Comparison of ENCODE assay signal across 13 cellular contexts in genomic region chr3:67608034-67608433, GRCh38. TPM values are rescaled to one million over a fixed set of nuclear protein-coding genes. Genes with fewer than 3 reads are reported as not detected.
DNase-seq lines count a peak whose midpoint lies in the region; ATAC-seq and TF ChIP-seq lines count a peak whose summit lies in the region.
"Had no signal": no experiment of that assay in that cellular context is flagged by ENCODE, and none has a peak within 500 bp of the region (broad histone marks: within the 10 kb centered on the region; RNA-seq: fewer than 3 reads in every experiment).

No MANE protein-coding gene starts in this region.

- H3K27me3 Mint-ChIP-seq in activated CD4-positive, alpha-beta T cell treated with anti-CD3 and anti-CD28 coated beads for 36 hours, result no peaks in the 10 kb centered on the region
- H3K27me3 Mint-ChIP-seq in activated naive CD8-positive, alpha-beta T cell treated with anti-CD3 and anti-CD28 coated beads, Interleukin-2, amount 50 U/mL, for 24 hours, result no peaks in the 10 kb centered on the region
- no peaks in the 10 kb centered on the region for H3K27me3 Mint-ChIP-seq in activated naive CD8-positive, alpha-beta T cell treated with anti-CD3 and anti-CD28 coated beads for 36 hours
- no peaks in the 10 kb centered on the region for H3K27me3 Mint-ChIP-seq in stimulated activated naive CD8-positive, alpha-beta T cell treated with anti-CD3 and anti-CD28 coated beads, Interleukin-15, amount 100 ng/mL, for 72 hours

- CTCF ChIA-PET in activated CD4-positive, alpha-beta T cell treated with anti-CD3 and anti-CD28 coated beads for 36 hours (lab: Charles Lee), result interaction anchor here (1.3 kb wide), 1 partner anchor 10 kb away, joined by 3 read pairs; no protein-coding TSS in a partner anchor

- H3K36me3 Mint-ChIP-seq in activated CD4-positive, alpha-beta T cell treated with anti-CD3 and anti-CD28 coated beads for 36 hours (ENCODE audit: low read depth), result peaks cover 62% of the 10 kb centered on the region
- peaks cover 75% of the 10 kb centered on the region for H3K36me3 Mint-ChIP-seq in activated naive CD8-positive, alpha-beta T cell treated with anti-CD3 and anti-CD28 coated beads, Interleukin-2, amount 50 U/mL, for 24 hours (ENCODE audit: low read depth)
- peaks cover 78% of the 10 kb centered on the region for H3K36me3 Mint-ChIP-seq in activated naive CD8-positive, alpha-beta T cell treated with anti-CD3 and anti-CD28 coated beads for 36 hours

- no peak overlapping the region for H3K4me3 Mint-ChIP-seq in activated CD4-positive, alpha-beta T cell treated with anti-CD3 and anti-CD28 coated beads for 36 hours
- no peak overlapping the region for H3K4me3 Mint-ChIP-seq in activated naive CD8-positive, alpha-beta T cell treated with anti-CD3 and anti-CD28 coated beads, Interleukin-2, amount 50 U/mL, for 24 hours
- no peak overlapping the region for H3K4me3 Mint-ChIP-seq in activated naive CD8-positive, alpha-beta T cell treated with anti-CD3 and anti-CD28 coated beads for 36 hours
- H3K4me3 Mint-ChIP-seq in stimulated activated naive CD8-positive, alpha-beta T cell treated with anti-CD3 and anti-CD28 coated beads, Interleukin-15, amount 100 ng/mL, for 72 hours, result no peak overlapping the region

- no peak for DNase-seq in activated CD4-positive, alpha-beta T cell treated with anti-CD3 and anti-CD28 coated beads for 36 hours
- DNase-seq in activated CD4-positive, alpha-beta T cell treated with anti-CD3 and anti-CD28 coated beads for 48 hours, result no peak
- DNase-seq in activated naive CD8-positive, alpha-beta T cell treated with anti-CD3 and anti-CD28 coated beads, Interleukin-2, amount 50 U/mL, for 24 hours, result no peak
- DNase-seq in activated naive CD8-positive, alpha-beta T cell treated with anti-CD3 and anti-CD28 coated beads for 36 hours, result no peak
- DNase-seq in fibroblast of mammary gland (ENCODE audit: low read depth) (peak; percentile 8), NCI-H2029 (lab: John Stamatoyannopoulos, UW) (no peak)
- DNase-seq in stimulated activated naive CD8-positive, alpha-beta T cell treated with anti-CD3 and anti-CD28 coated beads, Interleukin-15, amount 100 ng/mL, for 72 hours, result no peak
- DNase-seq: AML-193, Caco-2, IMR-90 had no signal

- POLR2A ChIA-PET in activated CD4-positive, alpha-beta T cell treated with anti-CD3 and anti-CD28 coated beads for 36 hours (lab: Charles Lee), result no interaction called here

- H3K4me1 Mint-ChIP-seq in activated CD4-positive, alpha-beta T cell treated with anti-CD3 and anti-CD28 coated beads for 36 hours, result peaks cover 44% of the 10 kb centered on the region
- peaks cover 61% of the 10 kb centered on the region for H3K4me1 Mint-ChIP-seq in activated naive CD8-positive, alpha-beta T cell treated with anti-CD3 and anti-CD28 coated beads, Interleukin-2, amount 50 U/mL, for 24 hours
- H3K4me1 Mint-ChIP-seq in activated naive CD8-positive, alpha-beta T cell treated with anti-CD3 and anti-CD28 coated beads for 36 hours, result peaks cover 29% of the 10 kb centered on the region
- peaks cover 48% of the 10 kb centered on the region for H3K4me1 Mint-ChIP-seq in stimulated activated naive CD8-positive, alpha-beta T cell treated with anti-CD3 and anti-CD28 coated beads, Interleukin-15, amount 100 ng/mL, for 72 hours

- peaks cover 3% of the 10 kb centered on the region for H3K9me3 Mint-ChIP-seq in activated CD4-positive, alpha-beta T cell treated with anti-CD3 and anti-CD28 coated beads for 36 hours (ENCODE audit: low read depth)
- peaks cover 4% of the 10 kb centered on the region for H3K9me3 Mint-ChIP-seq in activated naive CD8-positive, alpha-beta T cell treated with anti-CD3 and anti-CD28 coated beads, Interleukin-2, amount 50 U/mL, for 24 hours
- H3K9me3 Mint-ChIP-seq in activated naive CD8-positive, alpha-beta T cell treated with anti-CD3 and anti-CD28 coated beads for 36 hours, result peaks cover 8% of the 10 kb centered on the region
- H3K9me3 Mint-ChIP-seq in stimulated activated naive CD8-positive, alpha-beta T cell treated with anti-CD3 and anti-CD28 coated beads, Interleukin-15, amount 100 ng/mL, for 72 hours, result peaks cover 0 to 7% of the 10 kb centered on the region in 2 donors

- ATAC-seq in activated CD4-positive, alpha-beta T cell treated with anti-CD3 and anti-CD28 coated beads for 36 hours, result peak; percentile 49
- ATAC-seq in activated naive CD8-positive, alpha-beta T cell treated with anti-CD3 and anti-CD28 coated beads, Interleukin-2, amount 50 U/mL, for 24 hours, result peak; percentile 48
- ATAC-seq in stimulated activated naive CD8-positive, alpha-beta T cell treated with anti-CD3 and anti-CD28 coated beads, Interleukin-15, amount 100 ng/mL, for 72 hours, result peak; percentile 73
- no peak for ATAC-seq in HG02938 (IDR thresholded peaks at IDR 0.05; ENCODE audit: unreplicated experiment)
- ATAC-seq: A549 had no signal

- intact Hi-C loops in activated CD4-positive, alpha-beta T cell treated with anti-CD3 and anti-CD28 coated beads for 36 hours (cut with DNase I, micrococcal nuclease), result no loop called here

- no peak for TF ChIP-seq CTCF in fibroblast of mammary gland (conservative IDR thresholded peaks at IDR 0.05; ENCODE audit: control insufficient read depth, insufficient read depth, low read depth, low read length)

- H3K27ac Mint-ChIP-seq in activated CD4-positive, alpha-beta T cell treated with anti-CD3 and anti-CD28 coated beads for 36 hours, result no peak overlapping the region
- H3K27ac Mint-ChIP-seq in activated naive CD8-positive, alpha-beta T cell treated with anti-CD3 and anti-CD28 coated beads, Interleukin-2, amount 50 U/mL, for 24 hours, result no peak overlapping the region
- H3K27ac Mint-ChIP-seq in activated naive CD8-positive, alpha-beta T cell treated with anti-CD3 and anti-CD28 coated beads for 36 hours, result no peak overlapping the region
- no peak overlapping the region for H3K27ac Mint-ChIP-seq in stimulated activated naive CD8-positive, alpha-beta T cell treated with anti-CD3 and anti-CD28 coated beads, Interleukin-15, amount 100 ng/mL, for 72 hours

- H3K4me3 ChIP-seq in fibroblast of mammary gland (ENCODE audit: control insufficient read depth, low read depth, low read length), result no peak overlapping the region
- H3K4me3 ChIP-seq: A549, HAP-1 had no signal

RNA-seq across cellular contexts. Expression of gene SUCLG2, which starts 46.4 kb away (rescaled TPM):
- 10 to 100 TPM; 58.2 to 61.1 TPM for total RNA-seq in activated CD4-positive, alpha-beta T cell treated with anti-CD3 and anti-CD28 coated beads for 36 hours
- total RNA-seq in activated naive CD8-positive, alpha-beta T cell treated with anti-CD3 and anti-CD28 coated beads for 36 hours, result 10 to 100 TPM; 64.2 to 65.4 TPM
